In the genomic region with DNA sequence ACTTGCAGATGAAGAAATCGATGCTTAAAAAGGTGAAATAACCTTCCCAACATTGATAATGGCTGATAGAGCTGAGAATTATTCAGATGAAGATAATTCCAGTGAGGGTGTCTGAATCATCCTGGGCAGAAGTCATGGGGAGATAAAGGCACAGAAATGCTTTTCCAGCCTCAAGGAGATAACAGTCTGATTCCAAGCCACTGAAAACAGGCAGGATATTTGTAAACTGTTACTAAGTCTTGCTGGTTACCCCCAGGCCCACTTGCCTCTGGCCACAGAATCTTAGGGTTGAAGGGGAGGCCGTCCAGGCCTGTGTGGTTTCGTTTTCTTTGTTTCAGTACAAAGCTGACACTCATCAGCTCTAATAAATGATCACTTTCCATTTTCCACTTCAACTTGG, we compare ENCODE assay signal across 15 cellular contexts.
A peak's percentile ranks its signal among the peaks of the same experiment; 100 is the strongest.
DNase-seq lines count a peak whose midpoint lies in the region; ATAC-seq, FAIRE-seq and TF ChIP-seq lines count a peak whose summit lies in the region.
"Had no signal": no experiment of that assay in that cellular context is flagged by ENCODE, and none has a peak within 500 bp of the region (broad histone marks: within the 10 kb centered on the region; RNA-seq: fewer than 3 reads in every experiment).

No MANE protein-coding gene starts in this region.

- H3K4me1 ChIP-seq in MM.1S (ENCODE audit: low read length) (peaks cover 7% of the 10 kb centered on the region), OCI-LY7 (ENCODE audit: insufficient read depth, low read length, poor library complexity, severe bottlenecking) (peaks cover 8% of the 10 kb centered on the region), PC-3 (ENCODE audit: insufficient read depth, low read length) (no peaks in the 10 kb centered on the region)
- H3K4me1 ChIP-seq: sigmoid colon had no signal

- BruUV-seq in OCI-LY7 (replicated peaks; lab: Mats Ljungman, UMichigan) (no TSS peak), PC-3 (replicated peaks; lab: Mats Ljungman, UMichigan) (no TSS peak)

- CTCF ChIA-PET in OCI-LY7 (lab: Charles Lee; ENCODE audit: unreplicated experiment) = no interaction called here
- CTCF ChIA-PET in PC-3 (lab: Charles Lee) = no interaction called here

- 0 out of 2 replicates have a peak, but pooled peaks cover 3% of the 10 kb centered on the region for H3K79me2 ChIP-seq in MM.1S (ENCODE audit: low read length)
- peaks cover 3% of the 10 kb centered on the region; the same call in 1 of the 2 replicates for H3K79me2 ChIP-seq in OCI-LY7 (ENCODE audit: insufficient read depth, low read depth, low read length)
- no peaks in the 10 kb centered on the region for H3K79me2 ChIP-seq in PC-3 (ENCODE audit: low read length)

- ATAC-seq in GM21529 (IDR thresholded peaks at IDR 0.05; ENCODE audit: unreplicated experiment) (peak; percentile 51), PC-3 (no peak)

- intact Hi-C loops in OCI-LY7 (cut with micrococcal nuclease; ENCODE audit: unreplicated experiment) = no loop called here
- intact Hi-C loops in PC-3 (cut with micrococcal nuclease) = no loop called here

- H3K9me3 Mint-ChIP-seq in immature natural killer cell = no peaks in the 10 kb centered on the region
- H3K9me3 Mint-ChIP-seq: brain had no signal

- no peaks in the 10 kb centered on the region for H3K9me3 ChIP-seq in MM.1S (replicated peaks; ENCODE audit: insufficient read depth, low read length)
- H3K9me3 ChIP-seq in OCI-LY7 (ENCODE audit: low read length) = no peaks in the 10 kb centered on the region
- H3K9me3 ChIP-seq in PC-3 (ENCODE audit: low read length) = no peaks in the 10 kb centered on the region
- H3K9me3 ChIP-seq: sigmoid colon had no signal

- H3K4me2 ChIP-seq in MM.1S (ENCODE audit: low read depth, low read length) (no peak overlapping the region), OCI-LY7 (ENCODE audit: low read length) (no peak overlapping the region), PC-3 (ENCODE audit: low read length) (no peak overlapping the region)

- DNase-seq in GM18507 (ENCODE audit: extremely low spot score, insufficient read length, low read depth) = no peak
- DNase-seq in MM.1S = peak; percentile 19
- no peak for DNase-seq in immature natural killer cell
- no peak for DNase-seq in OCI-LY7 (ENCODE audit: low spot score)
- no peak for DNase-seq in PC-3
- no peak for DNase-seq in NCI-H187 (lab: John Stamatoyannopoulos, UW)
- DNase-seq: C1 segment of cervical spinal cord; effector CD8-positive, alpha-beta T cell; NCI-H524; Right ventricle myocardium superior; sigmoid colon had no signal

- peaks cover 57 to 75% of the 10 kb centered on the region in 2 donors for H3K4me1 Mint-ChIP-seq in immature natural killer cell
- H3K4me1 Mint-ChIP-seq: nephron had no signal

- H3K4me3 ChIP-seq in MM.1S (ENCODE audit: low read length) = no peak overlapping the region
- no peak overlapping the region for H3K4me3 ChIP-seq in OCI-LY7 (ENCODE audit: low read depth, low read length, poor library complexity, severe bottlenecking)
- no peak overlapping the region for H3K4me3 ChIP-seq in PC-3 (ENCODE audit: low read length)
- H3K4me3 ChIP-seq: sigmoid colon had no signal

- H3K27ac ChIP-seq in MM.1S (ENCODE audit: low read length) = no peak overlapping the region
- H3K27ac ChIP-seq in OCI-LY7 (ENCODE audit: low read depth, low read length, poor library complexity, severe bottlenecking) = no peak overlapping the region
- H3K27ac ChIP-seq in PC-3 (ENCODE audit: low read length) = no peak overlapping the region
- H3K27ac ChIP-seq: sigmoid colon had no signal

- FAIRE-seq in GM18507 (lab: Jason Lieb, UNC) = peak; percentile 85
- FAIRE-seq: G401.6 had no signal

- H3K27me3 ChIP-seq in MM.1S (replicated peaks; ENCODE audit: insufficient read depth, low read length) = no peaks in the 10 kb centered on the region
- no peaks in the 10 kb centered on the region for H3K27me3 ChIP-seq in PC-3 (ENCODE audit: low read length)
- H3K27me3 ChIP-seq: sigmoid colon had no signal

- H3K4me3 Mint-ChIP-seq in immature natural killer cell = peak overlapping the region in 4 of 5 donors; percentile 28 to 46 (median 32)
- H3K4me3 Mint-ChIP-seq: brain, nephron had no signal

- H4K20me1 ChIP-seq in MM.1S (ENCODE audit: insufficient read depth, low read length) (no peaks in the 10 kb centered on the region), OCI-LY7 (ENCODE audit: insufficient read depth, low read length) (no peaks in the 10 kb centered on the region), PC-3 (ENCODE audit: low read length) (no peaks in the 10 kb centered on the region)

- H3K27ac Mint-ChIP-seq in immature natural killer cell = peak overlapping the region; percentile 26 to 78 (median 45)
- H3K27ac Mint-ChIP-seq: brain, nephron had no signal

- peaks cover 0 to 2% (median 1%) of the 10 kb centered on the region in 3 donors for H3K27me3 Mint-ChIP-seq in immature natural killer cell (ENCODE audit: low read depth in 3 of 3)
- H3K27me3 Mint-ChIP-seq: brain had no signal

- H3K9me2 ChIP-seq in MM.1S (replicated peaks; ENCODE audit: insufficient read depth, low read length) (no peaks in the 10 kb centered on the region), OCI-LY7 (ENCODE audit: insufficient read depth, low read length) (no peaks in the 10 kb centered on the region), PC-3 (replicated peaks; ENCODE audit: low read length) (no peaks in the 10 kb centered on the region)

- no peaks in the 10 kb centered on the region for H3K36me3 Mint-ChIP-seq in immature natural killer cell
- H3K36me3 Mint-ChIP-seq: brain had no signal

- TF ChIP-seq CTCF in MM.1S (IDR thresholded peaks at IDR 0.05; ENCODE audit: low read length) (no peak), OCI-LY7 (conservative IDR thresholded peaks at IDR 0.05; ENCODE audit: low read length) (no peak), PC-3 (conservative IDR thresholded peaks at IDR 0.05; ENCODE audit: low read depth, low read length) (no peak)

- H2AFZ ChIP-seq in MM.1S (ENCODE audit: low read length) (no peak overlapping the region), OCI-LY7 (ENCODE audit: low read length) (no peak overlapping the region), PC-3 (ENCODE audit: low read length) (no peak overlapping the region)

- H3K9ac ChIP-seq in MM.1S (ENCODE audit: low read length) (no peak overlapping the region), PC-3 (ENCODE audit: low read length) (no peak overlapping the region)

- POLR2A ChIA-PET in OCI-LY7 (lab: Charles Lee) = interaction anchor here (0.5 to 1.5 kb wide), 2 partner anchors 69 to 254 kb away, joined by 3 read pairs; no protein-coding TSS in a partner anchor
- POLR2A ChIA-PET in PC-3 (lab: Charles Lee; ENCODE audit: unreplicated experiment) = no interaction called here

- H3K36me3 ChIP-seq in MM.1S (replicated peaks; ENCODE audit: insufficient read depth, low read length) (no peaks in the 10 kb centered on the region), OCI-LY7 (ENCODE audit: insufficient read depth, low read length) (no peaks in the 10 kb centered on the region), PC-3 (ENCODE audit: low read depth, low read length) (no peaks in the 10 kb centered on the region)
- H3K36me3 ChIP-seq: sigmoid colon had no signal

- H3F3A ChIP-seq in MM.1S (ENCODE audit: insufficient read depth, low read length) (no peaks in the 10 kb centered on the region), PC-3 (ENCODE audit: low read length, unreplicated experiment) (no peaks in the 10 kb centered on the region)
